23 cellular contexts compared by ENCODE assay signal in genomic region chr3:160040181-160040580, GRCh38. TPM values are rescaled to one million over a fixed set of nuclear protein-coding genes. Genes with fewer than 3 reads are reported as not detected.
DNase-seq lines count a peak whose midpoint lies in the region; ATAC-seq and TF ChIP-seq lines count a peak whose summit lies in the region.
"Had no signal": no experiment of that assay in that cellular context is flagged by ENCODE, and none has a peak within 500 bp of the region (broad histone marks: within the 10 kb centered on the region; RNA-seq: fewer than 3 reads in every experiment).

No MANE protein-coding gene starts in this region.

- intact Hi-C loops in psoas muscle (cut with DNase I) = no loop called here

- no peak for TF ChIP-seq CTCF in HEK293 (tag by site-specific recombination; IDR thresholded peaks at IDR 0.05)
- no peak for TF ChIP-seq CTCF in psoas muscle (IDR thresholded peaks at IDR 0.05)

- peaks cover 6 to 32% (median 6%) of the 10 kb centered on the region in 3 donors for H3K27me3 ChIP-seq in psoas muscle (ENCODE audit: insufficient read depth in 3 of 3, low read length in 2 of 3)
- H3K27me3 ChIP-seq: MG63 had no signal

- 26 to 47% (median 33%) methylated on average over 3 of the region's 3 CpGs for WGBS in psoas muscle, 3 donors

- DNase-seq in A172 (ENCODE audit: low spot score) = peak; percentile 19
- DNase-seq in RPMI7951 (ENCODE audit: low read depth) = peak; percentile 29
- DNase-seq in kidney tubule cell (ENCODE audit: low spot score) = peak; percentile 35
- no peak for DNase-seq in NCI-H1105 treated with DMSO at 0.1 percent for 48 hours (lab: John Stamatoyannopoulos, UW)
- no peak for DNase-seq in psoas muscle
- no peak for DNase-seq in NCI-H128 (lab: John Stamatoyannopoulos, UW; ENCODE audit: unreplicated experiment)
- no peak for DNase-seq in NCI-H187 treated with DMSO at 0.1 percent for 48 hours (lab: John Stamatoyannopoulos, UW)
- DNase-seq: DND-41, H7, MG63, NCI-H1048, NCI-H146, NCI-H2081, NCI-H2171 treated with DMSO at 0.1 percent for 48 hours, NCI-H446, NCI-H526 treated with DMSO at 0.1 percent for 48 hours, RPMI8226, SHP77 treated with DMSO at 0.1 percent for 48 hours, SW 1271 had no signal

- no peak for ATAC-seq in psoas muscle

- POLR2A ChIA-PET in HEK293 (lab: Yijun Ruan, JAX) = no interaction called here

- H3K27ac ChIP-seq in HEK293 (ENCODE audit: extremely low read depth, low read depth, low read length) (no peak overlapping the region), psoas muscle (no peak overlapping the region)
- H3K27ac ChIP-seq: HL-60, SK-N-MC had no signal

- no peaks in the 10 kb centered on the region for H3K36me3 ChIP-seq in HEK293 (ENCODE audit: control insufficient read depth in 2 of 2, insufficient read depth in 1 of 2, low read length in 2 of 2)
- H3K36me3 ChIP-seq in psoas muscle (ENCODE audit: insufficient read depth in 1 of 2, low read depth in 1 of 2) = no peaks in the 10 kb centered on the region
- H3K36me3 ChIP-seq: MG63 had no signal

- H3K4me3 ChIP-seq in HEK293 (ENCODE audit: low read depth, low read length) (no peak overlapping the region), psoas muscle (no peak overlapping the region)
- H3K4me3 ChIP-seq: MG63, SK-N-MC had no signal

- H3K9me3 ChIP-seq in HEK293 (ENCODE audit: control insufficient read depth, insufficient read depth, low read depth, low read length) (no peaks in the 10 kb centered on the region), psoas muscle (no peaks in the 10 kb centered on the region)

- CTCF ChIA-PET in HEK293 (lab: Yijun Ruan, JAX) = interaction anchor here (0.9 kb wide), 1 partner anchor 8 kb away, joined by 6 read pairs; no protein-coding TSS in a partner anchor

- no peaks in the 10 kb centered on the region for H3K4me1 ChIP-seq in HEK293 (ENCODE audit: control insufficient read depth, insufficient read depth, low read length)
- peaks cover 6% of the 10 kb centered on the region for H3K4me1 ChIP-seq in psoas muscle

TF ChIP-seq in HEK293, 187 proteins besides CTCF, POLR2A, EP300 and RAD21:
- no peak for TF ChIP-seq OVOL3 (tag by site-specific recombination; IDR thresholded peaks at IDR 0.05)
- no peak for TF ChIP-seq ZNF776 (tag by site-specific recombination; IDR thresholded peaks at IDR 0.05; ENCODE audit: borderline replicate concordance)
- peak; percentile 42 for TF ChIP-seq ZIC2 (tag by site-specific recombination; IDR thresholded peaks at IDR 0.05)

RNA-seq across cellular contexts. Expression of gene IL12A, which starts 51.5 kb away (rescaled TPM):
- 2.0 and 9.1 TPM in 2 replicates for total RNA-seq in A172 (2014; rRNA removed; shearing (Covaris generic))
- total RNA-seq in RPMI7951 (2014; rRNA removed; shearing (Covaris generic)) = 0.49 and 0.72 TPM in 2 replicates
- total RNA-seq in psoas muscle = under 1 TPM; 0.19 to 0.79 (median 0.45) TPM
- polyA plus RNA-seq in psoas muscle = under 1 TPM; 0.08 to 0.31 (median 0.09) TPM
- total RNA-seq: HT-29 had no signal

Comparison
In these comparisons a context has a peak if more than half of its experiments do, and no peak if none do; other contexts are left out.
1. DNase-seq: peak in A172 (single experiment), RPMI7951 (single experiment) and kidney tubule cell (single experiment); none in NCI-H1105 treated with DMSO at 0.1 percent for 48 hours (single experiment), psoas muscle (0 of 2), NCI-H128 (single experiment) and NCI-H187 treated with DMSO at 0.1 percent for 48 hours (single experiment).